ENCODE assay signal across 7 cellular contexts in genomic region chr5:67010684-67011409, GRCh38.
A peak's percentile ranks its signal among the peaks of the same experiment; 100 is the strongest.
DNase-seq lines count a peak whose midpoint lies in the region.

No MANE protein-coding gene starts in this region.

- no peaks in the 10 kb centered on the region for H3K36me3 ChIP-seq in SJCRH30

- DNase-seq in H4 (ENCODE audit: low spot score) (peak; percentile 7), SJCRH30 (peak; percentile 3 to 16), fibroblast of peridontal ligament (ENCODE audit: extremely low read depth) (peak; percentile 45), skeletal muscle cell (ENCODE audit: low read depth) (peak; percentile 75), HUDEP-2 (lab: John Stamatoyannopoulos, UW; ENCODE audit: unreplicated experiment in 76 of 76) (no peak), NCI-H526 treated with DMSO at 0.1 percent for 48 hours (lab: John Stamatoyannopoulos, UW) (no peak), NCI-H510A (lab: John Stamatoyannopoulos, UW) (no peak)

- H3K4me1 ChIP-seq in SJCRH30: peaks cover 9% of the 10 kb centered on the region

- H3K27me3 ChIP-seq in SJCRH30: no peaks in the 10 kb centered on the region

- H3K27ac ChIP-seq in SJCRH30: no peak overlapping the region

- H3K4me3 ChIP-seq in SJCRH30 (no peak overlapping the region), skeletal muscle cell (ENCODE audit: low read depth, low read length) (peak overlapping the region; percentile 10)

- no peaks in the 10 kb centered on the region for H3K9me3 ChIP-seq in SJCRH30 (replicated peaks)

Comparison
In these comparisons a context has a peak if more than half of its experiments do, and no peak if none do; other contexts are left out.
1. DNase-seq: peak in H4 (single experiment), SJCRH30 (2 of 2), fibroblast of peridontal ligament (single experiment) and skeletal muscle cell (single experiment); none in HUDEP-2 (0 of 76), NCI-H526 treated with DMSO at 0.1 percent for 48 hours (single experiment) and NCI-H510A (single experiment).